ENCODE assay signal across 11 cellular contexts in genomic region chr14:59583755-59584154, GRCh38. TPM values are rescaled to one million over a fixed set of nuclear protein-coding genes. Genes with fewer than 3 reads are reported as not detected.
DNase-seq lines count a peak whose midpoint lies in the region; TF ChIP-seq lines count a peak whose summit lies in the region.
"Had no signal": no experiment of that assay in that cellular context is flagged by ENCODE, and none has a peak within 500 bp of the region (broad histone marks: within the 10 kb centered on the region; RNA-seq: fewer than 3 reads in every experiment).

No MANE protein-coding gene starts in this region.

- H3K4me3 Mint-ChIP-seq in HFFc6 (no peak overlapping the region), progenitor cell of endocrine pancreas (ENCODE audit: low read depth) (no peak overlapping the region)
- H3K4me3 Mint-ChIP-seq: activated naive CD4-positive, alpha-beta T cell treated with anti-CD3 and anti-CD28 coated beads, Interleukin-2, amount 10 ng/mL, durations not matched to agents 7 days and 5 days had no signal

- DNase-seq in D341Med (ENCODE audit: low spot score) (peak; percentile 39), HFFc6 (peak; percentile 43), amniotic epithelial cell (ENCODE audit: low read depth) (peak; percentile 58), iris pigment epithelial cell (ENCODE audit: low read depth) (peak; percentile 79), GM20000 (ENCODE audit: low spot score) (no peak), progenitor cell of endocrine pancreas (ENCODE audit: low spot score, unreplicated experiment) (no peak), NCI-H2029 (lab: John Stamatoyannopoulos, UW) (no peak)
- DNase-seq in stimulated activated CD4-positive, alpha-beta T cell treated with anti-CD3 and anti-CD28 coated beads, Interleukin-4, amount 100 ng/mL, for 1 hour: no peak
- DNase-seq: activated naive CD4-positive, alpha-beta T cell treated with anti-CD3 and anti-CD28 coated beads, Interleukin-2, amount 10 ng/mL, durations not matched to agents 7 days and 5 days; GF-D8; kidney glomerular epithelial cell had no signal

- H3K27ac Mint-ChIP-seq in HFFc6: no peak overlapping the region
- no peak overlapping the region for H3K27ac Mint-ChIP-seq in progenitor cell of endocrine pancreas
- H3K27ac Mint-ChIP-seq: activated naive CD4-positive, alpha-beta T cell treated with anti-CD3 and anti-CD28 coated beads, Interleukin-2, amount 10 ng/mL, durations not matched to agents 7 days and 5 days had no signal

- H3K27me3 Mint-ChIP-seq in HFFc6 (ENCODE audit: insufficient read depth) (peaks cover 8% of the 10 kb centered on the region), progenitor cell of endocrine pancreas (no peaks in the 10 kb centered on the region)
- H3K27me3 Mint-ChIP-seq: activated naive CD4-positive, alpha-beta T cell treated with anti-CD3 and anti-CD28 coated beads, Interleukin-2, amount 10 ng/mL, durations not matched to agents 7 days and 5 days had no signal

- H3K4me1 Mint-ChIP-seq in HFFc6 (ENCODE audit: low read depth) (peaks cover 7% of the 10 kb centered on the region), progenitor cell of endocrine pancreas (ENCODE audit: low read depth) (no peaks in the 10 kb centered on the region)

- H3K36me3 Mint-ChIP-seq in HFFc6 (ENCODE audit: low read depth) (no peaks in the 10 kb centered on the region), progenitor cell of endocrine pancreas (ENCODE audit: insufficient read depth) (no peaks in the 10 kb centered on the region)
- H3K36me3 Mint-ChIP-seq: activated naive CD4-positive, alpha-beta T cell treated with anti-CD3 and anti-CD28 coated beads, Interleukin-2, amount 10 ng/mL, durations not matched to agents 7 days and 5 days had no signal

- H3K9me3 Mint-ChIP-seq in HFFc6: no peaks in the 10 kb centered on the region
- H3K9me3 Mint-ChIP-seq in progenitor cell of endocrine pancreas (ENCODE audit: low read depth): no peaks in the 10 kb centered on the region
- H3K9me3 Mint-ChIP-seq: activated naive CD4-positive, alpha-beta T cell treated with anti-CD3 and anti-CD28 coated beads, Interleukin-2, amount 10 ng/mL, durations not matched to agents 7 days and 5 days had no signal

- TF ChIP-seq CTCF in HFFc6 (IDR thresholded peaks at IDR 0.05): peak; percentile 40; the same call in 1 of the 2 replicates
- no peak for TF ChIP-seq CTCF in GM20000 (IDR thresholded peaks at IDR 0.05; ENCODE audit: extremely low read depth, missing control alignments)
- no peak for TF ChIP-seq CTCF in progenitor cell of endocrine pancreas (IDR thresholded peaks at IDR 0.05; ENCODE audit: unreplicated experiment)

RNA-seq across cellular contexts. Expression of gene CCDC175, which starts 7.1 kb away (rescaled TPM):
- total RNA-seq in HFFc6 (2021; fragmentation: NEBNext Ultra II Directional; extraction: Animal tissue kit (Norgen Biotek cat#: 25700)): not detected
- total RNA-seq in progenitor cell of endocrine pancreas: 0.20 and 0.26 TPM in 2 replicates

Comparison
In these comparisons a context has a peak if more than half of its experiments do, and no peak if none do; other contexts are left out.
1. DNase-seq: peak in D341Med (single experiment), HFFc6 (single experiment), amniotic epithelial cell (single experiment) and iris pigment epithelial cell (single experiment); none in stimulated activated CD4-positive, alpha-beta T cell treated with anti-CD3 and anti-CD28 coated beads, Interleukin-4, amount 100 ng/mL, for 1 hour (single experiment), GM20000 (single experiment), progenitor cell of endocrine pancreas (single experiment) and NCI-H2029 (single experiment).